Comparison of ENCODE assay signal across 20 cellular contexts in the genomic region with DNA sequence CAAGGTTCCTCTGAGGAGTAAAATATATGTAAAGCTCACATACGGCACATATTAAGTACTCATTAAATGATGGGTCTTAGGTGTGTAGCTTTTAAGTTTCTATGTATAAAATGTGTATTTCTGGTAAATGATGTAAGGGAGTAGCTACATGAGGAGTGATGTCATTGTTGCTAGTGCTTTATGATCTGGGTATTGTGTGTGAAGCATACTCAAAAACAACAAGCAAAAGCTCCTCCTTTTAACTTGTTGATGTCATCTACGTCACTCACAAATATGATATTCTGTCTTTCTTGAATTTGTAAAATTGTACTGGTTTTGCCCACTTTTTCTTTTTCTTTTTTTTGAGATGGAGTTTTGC. TPM values are rescaled to one million over a fixed set of nuclear protein-coding genes. Genes with fewer than 3 reads are reported as not detected.
DNase-seq lines count a peak whose midpoint lies in the region; ATAC-seq, FAIRE-seq and TF ChIP-seq lines count a peak whose summit lies in the region.
"Had no signal": no experiment of that assay in that cellular context is flagged by ENCODE, and none has a peak within 500 bp of the region (broad histone marks: within the 10 kb centered on the region; RNA-seq: fewer than 3 reads in every experiment).

No MANE protein-coding gene starts in this region.

- DNase-seq in activated naive CD8-positive, alpha-beta T cell treated with anti-CD3 and anti-CD28 coated beads for 36 hours = no peak
- DNase-seq in endothelial cell (ENCODE audit: low spot score) (no peak), small intestine (no peak), NCI-H1417 (lab: John Stamatoyannopoulos, UW) (no peak), NK-92 (lab: John Stamatoyannopoulos, UW; ENCODE audit: unreplicated experiment) (no peak)
- DNase-seq: activated CD4-positive, alpha-beta T cell treated with anti-CD3 and anti-CD28 coated beads, Interleukin-2, amount 10 ng/mL, durations not matched to agents 7 days and 5 days; activated gamma-delta T cell; cortex of kidney; NCI-H1105 treated with DMSO at 0.1 percent for 48 hours; NCI-H2171 treated with DMSO at 0.1 percent for 48 hours; NCI-H82; stimulated activated CD4-positive, alpha-beta T cell treated with anti-CD3 and anti-CD28 coated beads, Interleukin-4, amount 100 ng/mL, for 4 hours; stimulated activated CD8-positive, alpha-beta memory T cell treated with anti-CD3 and anti-CD28 coated beads, Interleukin-4, amount 100 ng/mL, for 48 hours; testis had no signal

- ATAC-seq in stimulated activated memory B cell treated with anti-CD40 and anti-IgM and Interleukin-4, amounts not matched to agents 10 μg/mL and 1 μg/mL and 100 μg/mL, for 72 hours = no peak
- ATAC-seq: Panc1 had no signal

- H3K4me3 ChIP-seq in KMS-11 (IDR thresholded peaks at IDR 0.05; ENCODE audit: insufficient read depth, low read depth, low read length) = no peak overlapping the region
- no peak overlapping the region for H3K4me3 ChIP-seq in small intestine (ENCODE audit: low read depth in 1 of 2, low read length in 2 of 2)

- no peak for FAIRE-seq in small intestine (lab: Jason Lieb, UNC)
- FAIRE-seq: frontal cortex had no signal

- TF ChIP-seq CTCF in KMS-11 (conservative IDR thresholded peaks at IDR 0.05; ENCODE audit: low read depth, low read length) (no peak), endothelial cell (IDR thresholded peaks at IDR 0.05; ENCODE audit: unreplicated experiment) (no peak)

- no peaks in the 10 kb centered on the region for H3K9me3 ChIP-seq in small intestine (ENCODE audit: control insufficient read depth, low read depth)
- H3K9me3 ChIP-seq: testis had no signal

- H3K36me3 ChIP-seq in KMS-11 (ENCODE audit: insufficient read depth) (no peaks in the 10 kb centered on the region), small intestine (ENCODE audit: control insufficient read depth in 2 of 2, insufficient read depth in 2 of 2, low read length in 2 of 2) (no peaks in the 10 kb centered on the region)

- H3K27ac ChIP-seq in KMS-11 (no peak overlapping the region), small intestine (ENCODE audit: low read depth in 1 of 2, low read length in 1 of 2) (no peak overlapping the region)
- H3K27ac ChIP-seq: epithelial cell of prostate had no signal

- H3K4me1 Mint-ChIP-seq in activated naive CD8-positive, alpha-beta T cell (ENCODE audit: low read depth) = peaks cover 36% of the 10 kb centered on the region
- H3K4me1 Mint-ChIP-seq in activated naive CD8-positive, alpha-beta T cell treated with anti-CD3 and anti-CD28 coated beads for 36 hours = peaks cover 27% of the 10 kb centered on the region
- H3K4me1 Mint-ChIP-seq in endothelial cell (ENCODE audit: unreplicated experiment) = peaks cover 32% of the 10 kb centered on the region
- peaks cover 31% of the 10 kb centered on the region for H3K4me1 Mint-ChIP-seq in stimulated activated memory B cell treated with anti-CD40 and anti-IgM and Interleukin-4, amounts not matched to agents 10 μg/mL and 1 μg/mL and 100 μg/mL, for 72 hours

- H3K27me3 Mint-ChIP-seq in activated naive CD8-positive, alpha-beta T cell = no peaks in the 10 kb centered on the region
- peaks cover 4% of the 10 kb centered on the region for H3K27me3 Mint-ChIP-seq in activated naive CD8-positive, alpha-beta T cell treated with anti-CD3 and anti-CD28 coated beads for 36 hours
- H3K27me3 Mint-ChIP-seq in endothelial cell (ENCODE audit: unreplicated experiment) = peaks cover 3% of the 10 kb centered on the region
- no peaks in the 10 kb centered on the region for H3K27me3 Mint-ChIP-seq in stimulated activated memory B cell treated with anti-CD40 and anti-IgM and Interleukin-4, amounts not matched to agents 10 μg/mL and 1 μg/mL and 100 μg/mL, for 72 hours

- H3K27me3 ChIP-seq in KMS-11 (ENCODE audit: insufficient read depth, low read depth) = no peaks in the 10 kb centered on the region
- no peaks in the 10 kb centered on the region for H3K27me3 ChIP-seq in small intestine (ENCODE audit: control insufficient read depth in 2 of 2, insufficient read depth in 2 of 2, low read length in 2 of 2)
- H3K27me3 ChIP-seq: testis had no signal

- H4K20me1 ChIP-seq in KMS-11 (ENCODE audit: insufficient read depth) = 0 out of 2 replicates have a peak, but pooled peaks cover 6% of the 10 kb centered on the region

- H3K9me3 Mint-ChIP-seq in activated naive CD8-positive, alpha-beta T cell (ENCODE audit: low read depth) = no peaks in the 10 kb centered on the region
- H3K9me3 Mint-ChIP-seq in activated naive CD8-positive, alpha-beta T cell treated with anti-CD3 and anti-CD28 coated beads for 36 hours = no peaks in the 10 kb centered on the region
- no peaks in the 10 kb centered on the region for H3K9me3 Mint-ChIP-seq in endothelial cell (ENCODE audit: unreplicated experiment)
- no peaks in the 10 kb centered on the region for H3K9me3 Mint-ChIP-seq in stimulated activated memory B cell treated with anti-CD40 and anti-IgM and Interleukin-4, amounts not matched to agents 10 μg/mL and 1 μg/mL and 100 μg/mL, for 72 hours
- H3K9me3 Mint-ChIP-seq: activated CD4-positive, alpha-beta T cell treated with anti-CD3 and anti-CD28 coated beads, Interleukin-2, amount 10 ng/mL, durations not matched to agents 7 days and 5 days had no signal

- H3K4me1 ChIP-seq in KMS-11 (ENCODE audit: low read depth, poor library complexity, severe bottlenecking) = peaks cover 21% of the 10 kb centered on the region
- no peaks in the 10 kb centered on the region for H3K4me1 ChIP-seq in small intestine (ENCODE audit: control insufficient read depth in 2 of 2, insufficient read depth in 1 of 2, low read depth in 1 of 2, low read length in 1 of 2)

- peak overlapping the region; percentile 99 for H3K27ac Mint-ChIP-seq in activated naive CD8-positive, alpha-beta T cell
- H3K27ac Mint-ChIP-seq in activated naive CD8-positive, alpha-beta T cell treated with anti-CD3 and anti-CD28 coated beads for 36 hours = no peak overlapping the region
- H3K27ac Mint-ChIP-seq in endothelial cell (ENCODE audit: unreplicated experiment) = no peak overlapping the region
- H3K27ac Mint-ChIP-seq in stimulated activated memory B cell treated with anti-CD40 and anti-IgM and Interleukin-4, amounts not matched to agents 10 μg/mL and 1 μg/mL and 100 μg/mL, for 72 hours = peak overlapping the region; percentile 92

- H3K4me3 Mint-ChIP-seq in activated naive CD8-positive, alpha-beta T cell = peak overlapping the region; percentile 96
- no peak overlapping the region for H3K4me3 Mint-ChIP-seq in activated naive CD8-positive, alpha-beta T cell treated with anti-CD3 and anti-CD28 coated beads for 36 hours
- peak overlapping the region; percentile 92 for H3K4me3 Mint-ChIP-seq in endothelial cell (ENCODE audit: unreplicated experiment)
- H3K4me3 Mint-ChIP-seq in stimulated activated memory B cell treated with anti-CD40 and anti-IgM and Interleukin-4, amounts not matched to agents 10 μg/mL and 1 μg/mL and 100 μg/mL, for 72 hours = no peak overlapping the region

- WGBS in small intestine, 3 donors = 97 to 100% (median 98%) methylated on average over 2 of the region's 2 CpGs

- H3K9ac ChIP-seq in KMS-11 = no peak overlapping the region

- H3K79me2 ChIP-seq in KMS-11 (ENCODE audit: insufficient read depth, low read depth) = peaks cover 31% of the 10 kb centered on the region

- peak overlapping the region; percentile 89; the same call in 1 of the 2 replicates for H2AFZ ChIP-seq in KMS-11 (ENCODE audit: low read depth)

- H3K4me2 ChIP-seq in KMS-11 = no peak overlapping the region

- peaks cover 2% of the 10 kb centered on the region for H3K36me3 Mint-ChIP-seq in activated naive CD8-positive, alpha-beta T cell
- no peaks in the 10 kb centered on the region for H3K36me3 Mint-ChIP-seq in activated naive CD8-positive, alpha-beta T cell treated with anti-CD3 and anti-CD28 coated beads for 36 hours
- H3K36me3 Mint-ChIP-seq in endothelial cell (ENCODE audit: low read depth, unreplicated experiment) = peaks cover 11% of the 10 kb centered on the region
- peaks cover 6% of the 10 kb centered on the region for H3K36me3 Mint-ChIP-seq in stimulated activated memory B cell treated with anti-CD40 and anti-IgM and Interleukin-4, amounts not matched to agents 10 μg/mL and 1 μg/mL and 100 μg/mL, for 72 hours

RNA-seq across cellular contexts. Expression of gene HERC1, which starts 1.4 kb away (rescaled TPM):
- 10 to 100 TPM; 45.0 to 50.4 TPM for total RNA-seq in activated naive CD8-positive, alpha-beta T cell treated with anti-CD3 and anti-CD28 coated beads for 36 hours
- 125 TPM for total RNA-seq in endothelial cell (ENCODE audit: unreplicated experiment)
- 10 to 100 TPM; 20.3 to 29.1 (median 26.8) TPM for polyA plus RNA-seq in small intestine

Comparison
In these comparisons a context has a peak if more than half of its experiments do, and no peak if none do; other contexts are left out.
1. H3K27ac Mint-ChIP-seq: peak in activated naive CD8-positive, alpha-beta T cell (single experiment) and stimulated activated memory B cell treated with anti-CD40 and anti-IgM and Interleukin-4, amounts not matched to agents 10 μg/mL and 1 μg/mL and 100 μg/mL, for 72 hours (single experiment); none in activated naive CD8-positive, alpha-beta T cell treated with anti-CD3 and anti-CD28 coated beads for 36 hours (single experiment) and endothelial cell (single experiment).
2. H3K4me3 Mint-ChIP-seq: peak in activated naive CD8-positive, alpha-beta T cell (single experiment) and endothelial cell (single experiment); none in activated naive CD8-positive, alpha-beta T cell treated with anti-CD3 and anti-CD28 coated beads for 36 hours (single experiment) and stimulated activated memory B cell treated with anti-CD40 and anti-IgM and Interleukin-4, amounts not matched to agents 10 μg/mL and 1 μg/mL and 100 μg/mL, for 72 hours (single experiment).